ENCODE assay signal across 9 cellular contexts in the genomic region with DNA sequence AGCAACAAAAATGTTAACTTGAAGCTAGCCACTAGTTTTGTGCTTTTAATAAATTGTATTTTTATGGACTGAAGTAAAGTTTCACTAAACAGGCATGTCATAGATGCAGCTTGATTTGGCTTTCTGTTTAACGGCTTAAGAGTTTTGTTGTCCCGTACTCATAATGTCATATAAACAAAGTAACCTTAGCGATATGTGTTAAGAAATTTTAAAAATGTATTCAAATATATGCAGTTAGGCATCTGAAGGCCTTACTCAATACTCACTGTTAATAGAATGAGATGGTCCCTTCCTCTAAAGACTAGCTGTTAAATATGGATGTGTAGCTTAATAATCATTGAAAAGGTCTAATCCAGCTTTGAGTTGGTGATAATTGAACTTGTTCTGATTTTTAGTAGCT. TPM values are rescaled to one million over a fixed set of nuclear protein-coding genes. Genes with fewer than 3 reads are reported as not detected.
DNase-seq lines count a peak whose midpoint lies in the region; ATAC-seq and TF ChIP-seq lines count a peak whose summit lies in the region.
"Had no signal": no experiment of that assay in that cellular context is flagged by ENCODE, and none has a peak within 500 bp of the region (broad histone marks: within the 10 kb centered on the region; RNA-seq: fewer than 3 reads in every experiment).

No MANE protein-coding gene starts in this region.

- no peak for TF ChIP-seq CTCF in PC-9 (conservative IDR thresholded peaks at IDR 0.05)
- no peak for TF ChIP-seq CTCF in fibroblast of the aortic adventitia (IDR thresholded peaks at IDR 0.05; ENCODE audit: insufficient read depth, low read length)
- no peak for TF ChIP-seq CTCF in testis (IDR thresholded peaks at IDR 0.05)
- TF ChIP-seq CTCF in GM10266 (IDR thresholded peaks at IDR 0.05; ENCODE audit: control insufficient read depth, insufficient read depth, low read depth, missing control alignments) = no peak

- POLR2A ChIA-PET in PC-9 (lab: Charles Lee; ENCODE audit: unreplicated experiment) = no interaction called here

- H3K27ac ChIP-seq in PC-9 (no peak overlapping the region), testis (peak overlapping the region; percentile 93 to 99)

- H3K27me3 ChIP-seq in PC-9 (ENCODE audit: insufficient read depth, low read depth) (no peaks in the 10 kb centered on the region), testis (no peaks in the 10 kb centered on the region)

- no peak for ATAC-seq in HG03135 (IDR thresholded peaks at IDR 0.05; ENCODE audit: unreplicated experiment)

- no peaks in the 10 kb centered on the region for H3K36me3 Mint-ChIP-seq in activated naive CD4-positive, alpha-beta T cell treated with anti-CD3 and anti-CD28 coated beads, Interleukin-2, amount 50 U/mL, for 24 hours

- H3K4me1 ChIP-seq in PC-9 (replicated peaks; ENCODE audit: insufficient read depth) (peaks cover 18% of the 10 kb centered on the region), testis (peaks cover 10% of the 10 kb centered on the region)

- H3K27me3 Mint-ChIP-seq in activated naive CD4-positive, alpha-beta T cell treated with anti-CD3 and anti-CD28 coated beads, Interleukin-2, amount 50 U/mL, for 24 hours = no peaks in the 10 kb centered on the region

- no peaks in the 10 kb centered on the region for H3K9me2 ChIP-seq in PC-9 (ENCODE audit: insufficient read depth)

- 55 to 62% methylated on average over 3 of the region's 3 CpGs for WGBS in testis, 2 donors

- H3F3A ChIP-seq in PC-9 (ENCODE audit: insufficient read depth, low read depth) = no peaks in the 10 kb centered on the region

- no peaks in the 10 kb centered on the region for H3K36me3 ChIP-seq in PC-9 (ENCODE audit: low read depth)
- H3K36me3 ChIP-seq in testis (ENCODE audit: low read depth, missing control alignments) = no peaks in the 10 kb centered on the region

- no peak overlapping the region for H2AFZ ChIP-seq in PC-9

- H3K9me3 ChIP-seq in PC-9 (ENCODE audit: insufficient read depth, low read depth) (no peaks in the 10 kb centered on the region), testis (no peaks in the 10 kb centered on the region)

- H3K4me3 ChIP-seq in PC-9 = no peak overlapping the region
- H3K4me3 ChIP-seq in fibroblast of the aortic adventitia (ENCODE audit: low read depth, low read length) = no peak overlapping the region
- no peak overlapping the region for H3K4me3 ChIP-seq in testis

- CTCF ChIA-PET in PC-9 (lab: Charles Lee) = interaction anchor here (0.6 kb wide), 1 partner anchor 280 kb away, joined by 6 read pairs; no protein-coding TSS in a partner anchor

- peaks cover 32% of the 10 kb centered on the region for H3K79me2 ChIP-seq in PC-9 (ENCODE audit: low read depth)

- H3K9me3 Mint-ChIP-seq in activated naive CD4-positive, alpha-beta T cell treated with anti-CD3 and anti-CD28 coated beads, Interleukin-2, amount 50 U/mL, for 24 hours = no peaks in the 10 kb centered on the region

- no peak for DNase-seq in activated naive CD4-positive, alpha-beta T cell (lab: John Stamatoyannopoulos, UW)
- DNase-seq in PC-9 (no peak), fibroblast of the aortic adventitia (ENCODE audit: low read depth) (peak; percentile 2), testis (no peak), GM10266 (ENCODE audit: extremely low spot score) (no peak)
- DNase-seq in activated CD8-positive, alpha-beta memory T cell treated with anti-CD3 and anti-CD28 coated beads, Interleukin-2, amount 50 U/mL, for 4 hours = no peak
- DNase-seq: DMS153 had no signal

- BruUV-seq in PC-9 (replicated peaks; lab: Mats Ljungman, UMichigan) = no TSS peak

- no peak for TF ChIP-seq POLR2A in testis (IDR thresholded peaks at IDR 0.05)

- no peaks in the 10 kb centered on the region for H4K20me1 ChIP-seq in PC-9 (ENCODE audit: insufficient read depth)

- peak overlapping the region; percentile 2 for H3K4me3 Mint-ChIP-seq in activated naive CD4-positive, alpha-beta T cell treated with anti-CD3 and anti-CD28 coated beads, Interleukin-2, amount 50 U/mL, for 24 hours

- intact Hi-C loops in PC-9 (cut with micrococcal nuclease; ENCODE audit: unreplicated experiment) = loop anchor here (5.0 to 10.0 kb wide), 3 partner anchors 248 to 667 kb away; no protein-coding TSS in a partner anchor
- intact Hi-C loops in testis (cut with DNase I; ENCODE audit: low total_unique reads) = no loop called here

- H3K4me2 ChIP-seq in PC-9 = peak overlapping the region; percentile 84; the same call in 1 of the 2 replicates

- H3K4me1 Mint-ChIP-seq in activated naive CD4-positive, alpha-beta T cell treated with anti-CD3 and anti-CD28 coated beads, Interleukin-2, amount 50 U/mL, for 24 hours = peaks cover 32% of the 10 kb centered on the region

- H3K27ac Mint-ChIP-seq in activated naive CD4-positive, alpha-beta T cell treated with anti-CD3 and anti-CD28 coated beads, Interleukin-2, amount 50 U/mL, for 24 hours = no peak overlapping the region

RNA-seq across cellular contexts. Expression of a gene that starts 1.0 kb away (rescaled TPM):
- total RNA-seq in PC-9 (2021) (15.9 and 16.9 TPM in 2 replicates), fibroblast of the aortic adventitia (ENCODE audit: low replicate concordance) (12.4 and 16.0 TPM in 2 replicates), testis (10 to 100 TPM; 17.5 to 25.3 TPM)
- 5.9 TPM for polyA plus RNA-seq in testis (ENCODE audit: insufficient read depth, low read depth, low replicate concordance)

RNA-seq across cellular contexts. Expression of a gene that starts 1.6 kb away (rescaled TPM):
- 12.4 and 17.4 TPM in 2 replicates for total RNA-seq in PC-9 (2021)
- 11.5 and 17.5 TPM in 2 replicates for total RNA-seq in fibroblast of the aortic adventitia (ENCODE audit: low replicate concordance)
- 10 to 100 TPM; 17.0 to 17.2 TPM for total RNA-seq in testis
- 7.2 TPM for polyA plus RNA-seq in testis (ENCODE audit: insufficient read depth, low read depth, low replicate concordance)
